ENCODE assay signal across 17 cellular contexts in genomic region chr18:79429381-79429780, GRCh38.
"Had no signal": no experiment of that assay in that cellular context is flagged by ENCODE, and none has a peak within 500 bp of the region (broad histone marks: within the 10 kb centered on the region; RNA-seq: fewer than 3 reads in every experiment).

No MANE protein-coding gene starts in this region.

- H3K27me3 ChIP-seq: cardiac muscle cell, heart right ventricle, spleen, upper lobe of left lung had no signal

- DNase-seq: activated CD4-positive, alpha-beta T cell treated with anti-CD3 and anti-CD28 coated beads for 4 hours; activated CD4-positive, alpha-beta T cell treated with anti-CD3 and anti-CD28 coated beads, Interleukin-2, amount 50 U/mL, for 48 hours; activated CD4-positive, CD25-positive, alpha-beta regulatory T cell; activated naive CD4-positive, alpha-beta T cell; heart right ventricle; natural killer cell; spleen; stimulated activated CD4-positive, alpha-beta T cell treated with anti-CD3 and anti-CD28 coated beads, Interleukin-4, amount 100 ng/mL, for 24 hours; stimulated activated naive CD4-positive, alpha-beta T cell treated with Interleukin-2 at 50 U/mL for 16 hours; T-cell; T1000 had no signal

- H3K36me3 Mint-ChIP-seq: natural killer cell had no signal

- H3K36me3 ChIP-seq: cardiac muscle cell, prostate gland had no signal

- H3K27me3 Mint-ChIP-seq: T-cell had no signal

- H3K9me3 Mint-ChIP-seq: activated T-helper 2 cell treated with anti-CD3 and anti-CD28 coated beads, Interferon-gamma antibody, Interleukin-2, Interleukin-4, amounts not matched to agents 10 μg/mL and 5 μg/mL and 100 μg/mL, durations not matched to agents 14 hours and 24 hours and 36 hours; natural killer cell; T-cell had no signal

- H3K27ac ChIP-seq: cardiac muscle cell, heart right ventricle, prostate gland, spleen, thoracic aorta, upper lobe of left lung had no signal

- H3K4me3 ChIP-seq: cardiac muscle cell, heart right ventricle, lung, prostate gland, spleen, thoracic aorta, upper lobe of left lung had no signal

- H3K9me3 ChIP-seq: heart right ventricle, prostate gland, spleen, thoracic aorta, upper lobe of left lung had no signal

- H3K4me3 Mint-ChIP-seq: natural killer cell had no signal

- H3K27ac Mint-ChIP-seq: activated T-helper 2 cell treated with anti-CD3 and anti-CD28 coated beads, Interferon-gamma antibody, Interleukin-2, Interleukin-4, amounts not matched to agents 10 μg/mL and 5 μg/mL and 100 μg/mL, durations not matched to agents 14 hours and 24 hours and 36 hours had no signal

- H3K4me1 ChIP-seq: prostate gland, upper lobe of left lung had no signal
